ENCODE assay signal across 9 cellular contexts in the genomic region with DNA sequence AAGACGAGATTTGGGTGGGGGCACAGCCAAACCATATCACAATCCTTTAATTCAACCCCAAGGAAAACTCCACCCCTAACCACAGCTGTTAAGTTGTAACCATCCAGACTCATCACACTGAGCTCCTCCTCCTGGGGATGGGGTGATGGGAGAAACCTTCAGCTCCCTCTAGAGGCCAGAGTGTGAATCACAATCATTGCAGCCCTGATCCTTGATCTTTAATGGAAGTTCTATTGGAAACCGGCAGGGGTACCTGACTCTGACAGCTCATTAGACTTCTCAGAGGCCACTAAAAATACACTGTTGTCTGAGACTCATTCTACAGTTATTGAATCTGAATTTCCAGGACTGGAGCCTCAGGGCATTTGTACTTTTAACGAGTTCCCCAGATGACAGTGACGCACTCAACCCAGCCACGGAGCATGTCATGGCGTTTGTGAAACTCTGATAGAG.
DNase-seq lines count a peak whose midpoint lies in the region; ATAC-seq and TF ChIP-seq lines count a peak whose summit lies in the region.
"Had no signal": no experiment of that assay in that cellular context is flagged by ENCODE, and none has a peak within 500 bp of the region (broad histone marks: within the 10 kb centered on the region; RNA-seq: fewer than 3 reads in every experiment).

No MANE protein-coding gene starts in this region.

- no peaks in the 10 kb centered on the region for H3F3A ChIP-seq in GM23248 (ENCODE audit: insufficient read depth)

- TF ChIP-seq CTCF in Caco-2 (IDR thresholded peaks at IDR 0.05; ENCODE audit: insufficient read depth in 1 of 2, low read depth in 1 of 2, low read length in 1 of 2, severe bottlenecking in 1 of 2, unreplicated experiment in 1 of 2) (peak; percentile 51 to 55), MCF 10A (IDR thresholded peaks at IDR 0.05; ENCODE audit: unreplicated experiment) (peak; percentile 30), right lobe of liver (IDR thresholded peaks at IDR 0.05) (peak; percentile 59 to 74 (median 65))

- H3K9me3 ChIP-seq in Caco-2 (0 out of 2 replicates have a peak, but pooled peaks cover 5% of the 10 kb centered on the region), GM23248 (ENCODE audit: low read depth) (no peaks in the 10 kb centered on the region), right lobe of liver (no peaks in the 10 kb centered on the region)

- no peak for TF ChIP-seq POLR2A in right lobe of liver (IDR thresholded peaks at IDR 0.05)

- H2AFZ ChIP-seq in GM23248, result no peak overlapping the region

- no peaks in the 10 kb centered on the region for H4K20me1 ChIP-seq in GM23248 (ENCODE audit: insufficient read depth)

- H3K27me3 Mint-ChIP-seq in Caco-2 (ENCODE audit: insufficient read depth, unreplicated experiment) (peaks cover 19% of the 10 kb centered on the region), MCF 10A (ENCODE audit: insufficient read depth, unreplicated experiment) (peaks cover 27% of the 10 kb centered on the region)

- ATAC-seq in right lobe of liver, result peak; percentile 77 to 88 (median 81)
- ATAC-seq in GM18868 (IDR thresholded peaks at IDR 0.05; ENCODE audit: unreplicated experiment), result no peak
- ATAC-seq in GM18867 (IDR thresholded peaks at IDR 0.05; ENCODE audit: unreplicated experiment), result no peak
- ATAC-seq in GM18858 (IDR thresholded peaks at IDR 0.05; ENCODE audit: unreplicated experiment), result no peak

- CTCF ChIA-PET in Caco-2 (lab: Charles Lee), result interaction anchor here (0.6 to 1.0 kb wide), 7 partner anchors 9 to 232 kb away, joined by 3 to 4 read pairs (median 3); no protein-coding TSS in a partner anchor
- CTCF ChIA-PET in MCF 10A (lab: Yijun Ruan, JAX), result interaction anchor here (0.6 to 1.2 kb wide), 8 partner anchors 14 to 587 kb away, joined by 3 to 4 read pairs (median 3); no protein-coding TSS in a partner anchor

- H3K27me3 ChIP-seq in Caco-2 (replicated peaks; ENCODE audit: control insufficient read depth, insufficient read depth, low read length) (no peaks in the 10 kb centered on the region), GM23248 (replicated peaks; ENCODE audit: insufficient read depth) (no peaks in the 10 kb centered on the region), right lobe of liver (no peaks in the 10 kb centered on the region)

- no peaks in the 10 kb centered on the region for H3K79me2 ChIP-seq in GM23248 (ENCODE audit: insufficient read depth)

- H3K27ac ChIP-seq in GM23248 (no peak overlapping the region), right lobe of liver (no peak overlapping the region)

- H3K4me1 ChIP-seq in Caco-2 (no peaks in the 10 kb centered on the region), GM23248 (ENCODE audit: insufficient read depth) (no peaks in the 10 kb centered on the region), right lobe of liver (no peaks in the 10 kb centered on the region)

- 33 to 43% methylated on average over 6 of the region's 6 CpGs for WGBS in GM23248 (ENCODE audit: low coverage in 1 of 2, low lambda C conversion rate in 2 of 2, missing lambda C conversion rate in 2 of 2), 2 experiments
- WGBS in right lobe of liver (ENCODE audit: insufficient coverage, low coverage, low lambda C conversion rate, missing lambda C conversion rate), result 49% methylated on average over 4 of the region's 6 CpGs

- H3K27ac Mint-ChIP-seq in Caco-2 (ENCODE audit: unreplicated experiment), result no peak overlapping the region
- H3K27ac Mint-ChIP-seq in MCF 10A (ENCODE audit: low read depth, unreplicated experiment), result no peak overlapping the region
- H3K27ac Mint-ChIP-seq: activated B cell treated with CpG ODN at 0.5 μM for 24 hours had no signal

- no peak overlapping the region for H3K4me2 ChIP-seq in GM23248 (ENCODE audit: unreplicated experiment)

- H3K4me3 Mint-ChIP-seq in Caco-2 (ENCODE audit: unreplicated experiment) (no peak overlapping the region), MCF 10A (ENCODE audit: unreplicated experiment) (no peak overlapping the region)
- H3K4me3 Mint-ChIP-seq: activated B cell treated with CpG ODN at 0.5 μM for 24 hours had no signal

- in situ Hi-C loops in GM23248 (cut with MboI), result no loop called here

- H3K4me1 Mint-ChIP-seq in Caco-2 (ENCODE audit: low read depth, unreplicated experiment) (no peaks in the 10 kb centered on the region), MCF 10A (ENCODE audit: insufficient read depth, unreplicated experiment) (no peaks in the 10 kb centered on the region)
- H3K4me1 Mint-ChIP-seq: activated B cell treated with CpG ODN at 0.5 μM for 24 hours had no signal

- peak; percentile 41 to 48 for DNase-seq in Caco-2
- DNase-seq in GM23248, result peak; percentile 52
- peak; percentile 64 for DNase-seq in NCI-H510A treated with DMSO at 0.1 percent for 48 hours (lab: John Stamatoyannopoulos, UW)
- peak; percentile 59 for DNase-seq in MCF 10A (ENCODE audit: unreplicated experiment)
- no peak for DNase-seq in right lobe of liver
- DNase-seq: activated B cell treated with CpG ODN at 0.5 μM for 24 hours had no signal

- intact Hi-C loops in Caco-2 (cut with micrococcal nuclease; ENCODE audit: unreplicated experiment) (no loop called here), MCF 10A (cut with micrococcal nuclease) (no loop called here), right lobe of liver (cut with DNase I) (no loop called here)

- BruUV-seq in Caco-2 (replicated peaks; lab: Mats Ljungman, UMichigan) (no TSS peak), MCF 10A (replicated peaks; lab: Mats Ljungman, UMichigan) (no TSS peak)

- POLR2A ChIA-PET in Caco-2 (lab: Charles Lee), result no interaction called here
- POLR2A ChIA-PET in MCF 10A (lab: Yijun Ruan, JAX), result interaction anchor here (0.7 kb wide), 1 partner anchor 11 kb away, joined by 3 read pairs; no protein-coding TSS in a partner anchor

- no peaks in the 10 kb centered on the region for H3K9me3 Mint-ChIP-seq in Caco-2 (ENCODE audit: unreplicated experiment)
- no peaks in the 10 kb centered on the region for H3K9me3 Mint-ChIP-seq in MCF 10A (ENCODE audit: unreplicated experiment)

- H3K4me3 ChIP-seq in Caco-2 (ENCODE audit: low read depth, low read length), result no peak overlapping the region
- H3K4me3 ChIP-seq in GM23248, result no peak overlapping the region
- no peak overlapping the region for H3K4me3 ChIP-seq in right lobe of liver

- no peaks in the 10 kb centered on the region for H3K36me3 Mint-ChIP-seq in Caco-2 (ENCODE audit: insufficient read depth, unreplicated experiment)
- H3K36me3 Mint-ChIP-seq in MCF 10A (ENCODE audit: insufficient read depth, unreplicated experiment), result no peaks in the 10 kb centered on the region

- no peaks in the 10 kb centered on the region for H3K9me2 ChIP-seq in GM23248 (ENCODE audit: insufficient read depth)

- H3K36me3 ChIP-seq in Caco-2 (ENCODE audit: control insufficient read depth, insufficient read depth, low read length) (no peaks in the 10 kb centered on the region), GM23248 (ENCODE audit: low read depth) (no peaks in the 10 kb centered on the region), right lobe of liver (no peaks in the 10 kb centered on the region)

- H3K9ac ChIP-seq in GM23248, result no peak overlapping the region

Comparison
In these comparisons a context has a peak if more than half of its experiments do, and no peak if none do; other contexts are left out.
1. DNase-seq: peak in Caco-2 (2 of 2), GM23248 (single experiment), NCI-H510A treated with DMSO at 0.1 percent for 48 hours (single experiment) and MCF 10A (single experiment); none in right lobe of liver (0 of 3).
2. ATAC-seq: peak in right lobe of liver (4 of 4); none in GM18868 (single experiment), GM18867 (single experiment) and GM18858 (single experiment).
3. Peak in every context shown above with its lines, with median percentiles within 50 percentile points of each other: CTCF ChIP-seq.